Comparison of ENCODE assay signal across 18 cellular contexts in the genomic region with DNA sequence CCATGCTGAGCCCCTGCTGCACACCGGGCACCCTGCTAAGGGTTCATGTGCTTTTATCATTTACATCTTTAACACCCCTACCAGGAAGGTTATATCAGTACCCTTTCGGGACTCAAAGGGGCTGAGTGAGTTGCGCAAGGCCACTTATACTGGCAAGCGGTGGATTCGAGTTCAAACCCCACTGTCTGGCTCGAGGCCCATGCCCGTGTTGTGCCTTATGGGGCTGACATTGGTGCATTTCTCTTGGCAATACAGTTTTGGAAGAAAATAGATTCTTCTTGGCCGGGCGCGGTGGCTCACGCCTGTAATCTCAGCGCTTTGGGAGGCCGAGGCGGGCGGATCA.
A peak's percentile ranks its signal among the peaks of the same experiment; 100 is the strongest.
DNase-seq lines count a peak whose midpoint lies in the region; ATAC-seq and TF ChIP-seq lines count a peak whose summit lies in the region.
"Had no signal": no experiment of that assay in that cellular context is flagged by ENCODE, and none has a peak within 500 bp of the region (broad histone marks: within the 10 kb centered on the region; RNA-seq: fewer than 3 reads in every experiment).

No MANE protein-coding gene starts in this region.

- no peak for DNase-seq in CD14-positive monocyte (ENCODE audit: low spot score)
- DNase-seq in IMR-90: no peak
- peak; percentile 74 for DNase-seq in chondrocyte (ENCODE audit: low spot score)
- DNase-seq in memory B cell (ENCODE audit: low spot score in 2 of 2): no peak
- no peak for DNase-seq in head of caudate nucleus
- no peak for DNase-seq in activated T-cell treated with anti-CD3 and anti-CD28 coated beads for 4 hours
- no peak for DNase-seq in GM23338 (ENCODE audit: low spot score)
- no peak for DNase-seq in SK-N-DZ (ENCODE audit: low spot score)
- DNase-seq: CD4-positive, CD25-positive, alpha-beta regulatory T cell; DMS79; GOT3; HCEC 1CT; HFFc6 had no signal

- H3K27me3 Mint-ChIP-seq in CD14-positive monocyte (ENCODE audit: low read depth in 3 of 3) (peaks cover 11 to 15% (median 13%) of the 10 kb centered on the region in 3 donors), chondrocyte (ENCODE audit: low read depth) (peaks cover 4% of the 10 kb centered on the region), memory B cell (no peaks in the 10 kb centered on the region), GM23338 (ENCODE audit: insufficient read depth, low read depth, poor library complexity) (peaks cover 8% of the 10 kb centered on the region)

- H3K9me3 ChIP-seq in IMR-90 (ENCODE audit: control insufficient read depth, insufficient read depth, low read length): no peaks in the 10 kb centered on the region
- H3K9me3 ChIP-seq: A549 had no signal

- no peak overlapping the region for H3K9ac ChIP-seq in IMR-90 (ENCODE audit: low read depth, low read length)
- H3K9ac ChIP-seq: BLaER1, KMS-11 had no signal

- no peak overlapping the region for H4K8ac ChIP-seq in IMR-90 (ENCODE audit: low read depth in 2 of 2, low read length in 2 of 2)

- H3K36me3 Mint-ChIP-seq in CD14-positive monocyte (peaks cover 0 to 12% of the 10 kb centered on the region in 2 donors), chondrocyte (ENCODE audit: low read depth) (no peaks in the 10 kb centered on the region), memory B cell (no peaks in the 10 kb centered on the region), GM23338 (ENCODE audit: low read depth) (no peaks in the 10 kb centered on the region)
- H3K36me3 Mint-ChIP-seq: CD4-positive, CD25-positive, alpha-beta regulatory T cell; IgD-negative memory B cell had no signal

- no peak overlapping the region for H2BK15ac ChIP-seq in IMR-90 (ENCODE audit: low read depth, low read length)

- H3K4me1 Mint-ChIP-seq in CD14-positive monocyte (peaks cover 40% of the 10 kb centered on the region), chondrocyte (ENCODE audit: low read depth) (no peaks in the 10 kb centered on the region), memory B cell (peaks cover 23% of the 10 kb centered on the region), GM23338 (peaks cover 8% of the 10 kb centered on the region; the same call in 1 of the 3 replicates)

- CTCF ChIA-PET in IMR-90 (lab: Yijun Ruan, JAX): no interaction called here

- peaks cover 3% of the 10 kb centered on the region for H3K4me1 ChIP-seq in IMR-90 (ENCODE audit: control insufficient read depth, insufficient read depth, low read length)
- no peaks in the 10 kb centered on the region for H3K4me1 ChIP-seq in GM23338 (ENCODE audit: insufficient read depth)

- no CpG with 5 or more reads among the region's 15 CpGs for WGBS in IMR-90 (ENCODE audit: extremely low coverage in 2 of 2, insufficient read length in 1 of 2), 2 experiments

- peaks cover 4% of the 10 kb centered on the region; the same call in 1 of the 2 replicates for H3K9me1 ChIP-seq in IMR-90 (ENCODE audit: insufficient read depth, low read length)

- H4K5ac ChIP-seq in IMR-90 (ENCODE audit: low read depth, low read length): no peak overlapping the region

- no peaks in the 10 kb centered on the region for H3K36me3 ChIP-seq in IMR-90 (ENCODE audit: control insufficient read depth, insufficient read depth, low read length)
- no peaks in the 10 kb centered on the region for H3K36me3 ChIP-seq in GM23338 (ENCODE audit: insufficient read depth)
- H3K36me3 ChIP-seq: BLaER1 had no signal

- ATAC-seq in IMR-90 (ENCODE audit: low read depth) (no peak), memory B cell (ENCODE audit: low read depth) (no peak), GM23338 (no peak)
- ATAC-seq: A549, GM12878 had no signal

- no peak overlapping the region for H2AK5ac ChIP-seq in IMR-90 (ENCODE audit: low read depth, low read length)

- in situ Hi-C loops in IMR-90 (cut with MboI; ENCODE audit: low sequenced_read_pairs): no loop called here

- TF ChIP-seq CTCF in CD14-positive monocyte (IDR thresholded peaks at IDR 0.05): no peak
- no peak for TF ChIP-seq CTCF in IMR-90 (conservative IDR thresholded peaks at IDR 0.05; ENCODE audit: low read depth, low read length)
- no peak for TF ChIP-seq CTCF in chondrocyte (IDR thresholded peaks at IDR 0.05)
- TF ChIP-seq CTCF in GM23338 (conservative IDR thresholded peaks at IDR 0.05; ENCODE audit: low read depth in 2 of 2): no peak

- no peaks in the 10 kb centered on the region for H3K9me2 ChIP-seq in GM23338 (ENCODE audit: insufficient read depth)

- H3F3A ChIP-seq in GM23338 (replicated peaks; ENCODE audit: low read depth): no peaks in the 10 kb centered on the region

- peak overlapping the region in 1 of 2 donors; percentile 87 for H3K4me3 Mint-ChIP-seq in CD14-positive monocyte
- no peak overlapping the region for H3K4me3 Mint-ChIP-seq in chondrocyte (ENCODE audit: unreplicated experiment)
- H3K4me3 Mint-ChIP-seq in memory B cell: no peak overlapping the region
- no peak overlapping the region for H3K4me3 Mint-ChIP-seq in GM23338
- H3K4me3 Mint-ChIP-seq: CD4-positive, CD25-positive, alpha-beta regulatory T cell; HFFc6; IgD-negative memory B cell had no signal

- H3K27ac Mint-ChIP-seq in CD14-positive monocyte: peak overlapping the region; percentile 81 to 96 (median 89)
- H3K27ac Mint-ChIP-seq in chondrocyte (ENCODE audit: unreplicated experiment): no peak overlapping the region
- H3K27ac Mint-ChIP-seq in memory B cell: peak overlapping the region; percentile 52
- no peak overlapping the region for H3K27ac Mint-ChIP-seq in GM23338
- H3K27ac Mint-ChIP-seq: HFFc6 had no signal

- H3K27ac ChIP-seq in IMR-90 (ENCODE audit: insufficient read depth, low read length) (no peak overlapping the region), GM23338 (ENCODE audit: low read depth) (no peak overlapping the region)
- H3K27ac ChIP-seq: A549, BLaER1, KMS-11 had no signal

- H3K56ac ChIP-seq in IMR-90 (ENCODE audit: extremely low read depth, insufficient read depth, low read length): no peak overlapping the region

- H3K9me3 Mint-ChIP-seq in CD14-positive monocyte (peaks cover 0 to under 1% (median 0%) of the 10 kb centered on the region in 7 donors), chondrocyte (ENCODE audit: low read depth) (no peaks in the 10 kb centered on the region), memory B cell (no peaks in the 10 kb centered on the region), GM23338 (no peaks in the 10 kb centered on the region)
- H3K9me3 Mint-ChIP-seq: HFFc6 had no signal

- H4K20me1 ChIP-seq in IMR-90 (ENCODE audit: insufficient read depth, low read length) (no peaks in the 10 kb centered on the region), GM23338 (replicated peaks; ENCODE audit: insufficient read depth) (no peaks in the 10 kb centered on the region)
- H4K20me1 ChIP-seq: BLaER1 had no signal

- H3K14ac ChIP-seq in IMR-90 (replicated peaks; ENCODE audit: low read depth, low read length): no peak overlapping the region

- no peak overlapping the region for H3K23ac ChIP-seq in IMR-90 (ENCODE audit: low read depth, low read length)

- BruUV-seq in IMR-90 (replicated peaks; lab: Mats Ljungman, UMichigan): no TSS peak

- POLR2A ChIA-PET in IMR-90 (lab: Charles Lee; ENCODE audit: unreplicated experiment): no interaction called here

- intact Hi-C loops in CD14-positive monocyte (cut with micrococcal nuclease): loop anchor here in 1 of 2 donors (10.0 kb wide), 2 partner anchors 67 to 183 kb away; partner anchors contain the start of gene MAP4K4
- intact Hi-C loops in IMR-90 (cut with micrococcal nuclease): no loop called here
- intact Hi-C loops in head of caudate nucleus (cut with DNase I): no loop called here

- H3K27me3 ChIP-seq in IMR-90 (ENCODE audit: control insufficient read depth, insufficient read depth, low read length): no peaks in the 10 kb centered on the region
- H3K27me3 ChIP-seq in GM23338 (ENCODE audit: insufficient read depth): no peaks in the 10 kb centered on the region
- H3K27me3 ChIP-seq: BLaER1 had no signal

- H3K4ac ChIP-seq in IMR-90 (ENCODE audit: low read depth, low read length): no peak overlapping the region

- H3K4me2 ChIP-seq in IMR-90 (ENCODE audit: low read depth, low read length) (no peak overlapping the region), GM23338 (no peak overlapping the region)
- H3K4me2 ChIP-seq: A549, KMS-11 had no signal

- no peaks in the 10 kb centered on the region for H3K79me1 ChIP-seq in IMR-90 (ENCODE audit: low read depth in 1 of 2, low read length in 2 of 2)

- no peak overlapping the region for H2BK5ac ChIP-seq in IMR-90 (ENCODE audit: low read depth, low read length, poor library complexity, severe bottlenecking)

- no peak for TF ChIP-seq RAD21 in IMR-90 (IDR thresholded peaks at IDR 0.05; ENCODE audit: low read length)

- dilution Hi-C loops in IMR-90 (cut with HindIII; ENCODE audit: low sequenced_read_pairs, unreplicated experiment): no loop called here

- no peak overlapping the region for H2AFZ ChIP-seq in IMR-90 (replicated peaks; ENCODE audit: low read length, poor library complexity)
- no peak overlapping the region for H2AFZ ChIP-seq in GM23338

- H2BK120ac ChIP-seq in IMR-90 (ENCODE audit: low read depth, low read length): no peak overlapping the region

- no peak overlapping the region for H4K91ac ChIP-seq in IMR-90 (ENCODE audit: insufficient read depth, low read depth, low read length)

- H2BK20ac ChIP-seq in IMR-90 (ENCODE audit: low read depth, low read length): no peak overlapping the region

- H3K4me3 ChIP-seq in IMR-90 (ENCODE audit: insufficient read depth, low read depth, low read length) (no peak overlapping the region), GM23338 (no peak overlapping the region)
- H3K4me3 ChIP-seq: A549, BLaER1, GM12878 had no signal

- H2AK9ac ChIP-seq in IMR-90 (replicated peaks; ENCODE audit: low read depth, low read length, poor library complexity): no peak overlapping the region

- H3K18ac ChIP-seq in IMR-90 (ENCODE audit: low read depth, low read length): no peak overlapping the region

- TF ChIP-seq POLR2A in IMR-90 (IDR thresholded peaks at IDR 0.05; ENCODE audit: low read depth, low read length): no peak

- H3K79me2 ChIP-seq in GM23338 (replicated peaks; ENCODE audit: insufficient read depth): no peaks in the 10 kb centered on the region

TF ChIP-seq in IMR-90, 13 proteins besides CTCF, POLR2A, EP300 and RAD21:
- TF ChIP-seq BHLHE40 (IDR thresholded peaks at IDR 0.05; ENCODE audit: low read depth, low read length) (no peak), CEBPB (IDR thresholded peaks at IDR 0.05; ENCODE audit: low read depth, low read length) (peak; percentile 30; the same call in 1 of the 2 replicates)

TF ChIP-seq in GM23338, 12 proteins besides CTCF, POLR2A, EP300 and RAD21:
- TF ChIP-seq STAT1 (IDR thresholded peaks at IDR 0.05; ENCODE audit: unreplicated experiment) (no peak), NANOG (IDR thresholded peaks at IDR 0.05; ENCODE audit: borderline replicate concordance) (no peak)

Comparison
In these comparisons a context has a peak if more than half of its experiments do, and no peak if none do; other contexts are left out.
1. H3K27ac Mint-ChIP-seq: peak in CD14-positive monocyte (7 of 7) and memory B cell (single experiment); none in chondrocyte (single experiment) and GM23338 (single experiment).